In genomic region chr20:35985789-35986188, GRCh38 we compare ENCODE assay signal across 24 cellular contexts.
"Had no signal": no experiment of that assay in that cellular context is flagged by ENCODE, and none has a peak within 500 bp of the region (broad histone marks: within the 10 kb centered on the region; RNA-seq: fewer than 3 reads in every experiment).

No MANE protein-coding gene starts in this region.

- H3K4me3 ChIP-seq: cardiac muscle cell, SJCRH30 had no signal

- ATAC-seq: activated CD4-positive, alpha-beta T cell treated with anti-CD3 and anti-CD28 coated beads for 36 hours; activated T-helper 17 cell treated with anti-CD3 and anti-CD28 coated beads, Interleukin-2, amount 50 U/mL, for 72 hours; Panc1 had no signal

- DNase-seq: activated CD4-positive, alpha-beta memory T cell treated with anti-CD3 and anti-CD28 coated beads, Interleukin-2, amount 10 ng/mL, durations not matched to agents 7 days and 5 days; activated CD4-positive, alpha-beta T cell treated with anti-CD3 and anti-CD28 coated beads for 36 hours; activated CD4-positive, alpha-beta T cell treated with anti-CD3 and anti-CD28 coated beads, Interleukin-2, amount 50 U/mL, for 1 hour; activated CD4-positive, CD25-positive, alpha-beta regulatory T cell; activated gamma-delta T cell; activated naive CD4-positive, alpha-beta T cell treated with anti-CD3 and anti-CD28 coated beads for 36 hours; activated T-cell treated with anti-CD3 and anti-CD28 coated beads for 4 hours; activated T-cell treated with anti-CD3 and anti-CD28 coated beads, Interleukin-2, amount 50 U/mL, for 48 hours; amygdala; KBM-7; MV-4-11; NCI-H1092 treated with DMSO at 0.1 percent for 48 hours; NCI-H1417 treated with DMSO at 0.1 percent for 48 hours; NCI-H1694; NCI-H226; NCI-H526; Right ventricle myocardium superior; RPMI8226; SJCRH30; SK-N-SH; T-helper 1 cell had no signal
